14 cellular contexts compared by ENCODE assay signal in genomic region chr1:70358921-70359564, GRCh38. TPM values are rescaled to one million over a fixed set of nuclear protein-coding genes. Genes with fewer than 3 reads are reported as not detected.
DNase-seq lines count a peak whose midpoint lies in the region; ATAC-seq and TF ChIP-seq lines count a peak whose summit lies in the region.
"Had no signal": no experiment of that assay in that cellular context is flagged by ENCODE, and none has a peak within 500 bp of the region (broad histone marks: within the 10 kb centered on the region; RNA-seq: fewer than 3 reads in every experiment).

No MANE protein-coding gene starts in this region.

- peak; percentile 32 for ATAC-seq in GM19467 (IDR thresholded peaks at IDR 0.05; ENCODE audit: unreplicated experiment)
- ATAC-seq in HG03060 (IDR thresholded peaks at IDR 0.05; ENCODE audit: low read depth, unreplicated experiment): peak; percentile 44
- ATAC-seq: Panc1 had no signal

- TF ChIP-seq CTCF in GM10248 (IDR thresholded peaks at IDR 0.05; ENCODE audit: control extremely low read depth, extremely low read depth, low read depth, missing control alignments): no peak

- POLR2A ChIA-PET in GM10248 (lab: Yijun Ruan, JAX): interaction anchor here (2.1 kb wide), 1 partner anchor 52 kb away, joined by 5 read pairs; the partner anchor contains the start of gene CTH

- peak; percentile 42 for DNase-seq in GM10248 (ENCODE audit: extremely low spot score)
- no peak for DNase-seq in SK-N-MC (ENCODE audit: low read depth, low spot score)
- DNase-seq in activated naive CD4-positive, alpha-beta T cell treated with Interleukin-2 at 50 U/mL for 16 hours: no peak
- no peak for DNase-seq in nucleus accumbens (lab: John Stamatoyannopoulos, UW)
- DNase-seq in stimulated activated CD4-positive, alpha-beta T cell treated with anti-CD3 and anti-CD28 coated beads, Interleukin-4, amount 100 ng/mL, for 24 hours: no peak
- DNase-seq in ureter (ENCODE audit: low spot score): no peak
- DNase-seq: activated naive CD4-positive, alpha-beta T cell treated with anti-CD3 and anti-CD28 coated beads for 36 hours; effector memory CD4-positive, alpha-beta T cell; NCI-H187 had no signal

- no peak overlapping the region for H3K4me3 ChIP-seq in SK-N-MC
- H3K4me3 ChIP-seq: BLaER1, suprapubic skin had no signal

- H3K27ac ChIP-seq in SK-N-MC: peak overlapping the region; percentile 71; the same call in 1 of the 2 replicates
- H3K27ac ChIP-seq: BLaER1, suprapubic skin had no signal

- 0 out of 2 replicates have a peak, but pooled peaks cover 3% of the 10 kb centered on the region for H3K36me3 ChIP-seq in SK-N-MC (ENCODE audit: insufficient read depth, low read length)
- H3K36me3 ChIP-seq: BLaER1, suprapubic skin had no signal

- H3K9me3 ChIP-seq in SK-N-MC (ENCODE audit: low read depth, low read length): no peaks in the 10 kb centered on the region
- H3K9me3 ChIP-seq: BLaER1, suprapubic skin had no signal

- CTCF ChIA-PET in GM10248 (lab: Yijun Ruan, JAX): interaction anchor here (1.0 kb wide), 1 partner anchor 53 kb away, joined by 3 read pairs; no protein-coding TSS in a partner anchor

- H3K9ac ChIP-seq in SK-N-MC (ENCODE audit: insufficient read length): no peak overlapping the region
- H3K9ac ChIP-seq: BLaER1 had no signal

RNA-seq across cellular contexts. Expression of gene ANKRD13C, which starts 4.5 kb away (rescaled TPM):
- total RNA-seq in ureter: 23.8 TPM

RNA-seq across cellular contexts. Expression of gene CTH, which starts 52.0 kb away (rescaled TPM):
- 6.4 TPM for total RNA-seq in ureter
